Comparison of ENCODE assay signal across 8 cellular contexts in genomic region chr20:23350007-23350854, GRCh38. TPM values are rescaled to one million over a fixed set of nuclear protein-coding genes. Genes with fewer than 3 reads are reported as not detected.
DNase-seq lines count a peak whose midpoint lies in the region; ATAC-seq and TF ChIP-seq lines count a peak whose summit lies in the region.

TSS of gene NXT1 (plus strand) at chr20:23350791. CDS start at chr20:23354042, 3,251 bp downstream.

- TF ChIP-seq CTCF in ascending aorta (IDR thresholded peaks at IDR 0.05) (peak in 1 of 3 experiments; percentile 3), right atrium auricular region (IDR thresholded peaks at IDR 0.05) (peak in 1 of 2 donors; percentile 56), uterus (IDR thresholded peaks at IDR 0.05) (no peak)

- intact Hi-C loops in ascending aorta (cut with DNase I): loop anchor here (1.0 to 10.0 kb wide), 7 partner anchors 8 to 1705 kb away; partner anchors contain the start of genes ACSS1, APMAP, GZF1 and SYNDIG1
- intact Hi-C loops in uterus (cut with DNase I; ENCODE audit: low total_unique reads): no loop called here

- H3K4me1 Mint-ChIP-seq in T-helper 2 cell treated with Interferon-gamma antibody and Interleukin-4, amounts not matched to agents 5 μg/mL and 100 μg/mL, for 36 hours (ENCODE audit: low read depth): peaks cover 18% of the 10 kb centered on the region

- H3K9me3 ChIP-seq in ascending aorta: no peaks in the 10 kb centered on the region
- no peaks in the 10 kb centered on the region for H3K9me3 ChIP-seq in right atrium auricular region
- no peaks in the 10 kb centered on the region for H3K9me3 ChIP-seq in uterus

- H3K36me3 ChIP-seq in ascending aorta (peaks cover 7 to 9% of the 10 kb centered on the region in 2 donors), right atrium auricular region (peaks cover 2% of the 10 kb centered on the region), uterus (no peaks in the 10 kb centered on the region)

- peak within 1 kb of the TSS; percentile 93 to 97 for H3K4me3 ChIP-seq in ascending aorta
- H3K4me3 ChIP-seq in right atrium auricular region: peak within 1 kb of the TSS; percentile 93 to 99
- H3K4me3 ChIP-seq in uterus: peak within 1 kb of the TSS; percentile 81 to 91

- ATAC-seq in GM18502 (IDR thresholded peaks at IDR 0.05; ENCODE audit: poor library complexity, unreplicated experiment) (peak; percentile 84), HG02970 (IDR thresholded peaks at IDR 0.05; ENCODE audit: low FRiP score, unreplicated experiment) (peak; percentile 91)

- DNase-seq in NCI-H1930 (lab: John Stamatoyannopoulos, UW) (peak; percentile 98 to 99), ascending aorta (ENCODE audit: low spot score in 2 of 2) (peak; percentile 93 to 99), right atrium auricular region (ENCODE audit: low spot score) (peak; percentile 99), pulmonary artery endothelial cell (ENCODE audit: low read depth, low spot score) (peak; percentile 95), uterus (peak; percentile 98)
- DNase-seq in T-helper 2 cell treated with Interferon-gamma antibody and Interleukin-4, amounts not matched to agents 5 μg/mL and 100 μg/mL, for 36 hours (ENCODE audit: low spot score): peak; percentile 96

- H3K9me3 Mint-ChIP-seq in T-helper 2 cell treated with Interferon-gamma antibody and Interleukin-4, amounts not matched to agents 5 μg/mL and 100 μg/mL, for 36 hours: no peaks in the 10 kb centered on the region

- H3K36me3 Mint-ChIP-seq in T-helper 2 cell treated with Interferon-gamma antibody and Interleukin-4, amounts not matched to agents 5 μg/mL and 100 μg/mL, for 36 hours (ENCODE audit: low read depth): peaks cover 18% of the 10 kb centered on the region

- no peaks in the 10 kb centered on the region for H3K27me3 Mint-ChIP-seq in T-helper 2 cell treated with Interferon-gamma antibody and Interleukin-4, amounts not matched to agents 5 μg/mL and 100 μg/mL, for 36 hours (ENCODE audit: low read depth)

- H3K27me3 ChIP-seq in ascending aorta (no peaks in the 10 kb centered on the region), right atrium auricular region (no peaks in the 10 kb centered on the region), uterus (no peaks in the 10 kb centered on the region)

- peak; percentile 89 for TF ChIP-seq POLR2A in uterus (IDR thresholded peaks at IDR 0.05)

- H3K4me3 Mint-ChIP-seq in T-helper 2 cell treated with Interferon-gamma antibody and Interleukin-4, amounts not matched to agents 5 μg/mL and 100 μg/mL, for 36 hours: peak within 1 kb of the TSS; percentile 87

- peaks cover 3 to 18% of the 10 kb centered on the region in 2 donors for H3K4me1 ChIP-seq in ascending aorta
- H3K4me1 ChIP-seq in right atrium auricular region: peaks cover 0 to 29% of the 10 kb centered on the region in 2 donors
- no peaks in the 10 kb centered on the region for H3K4me1 ChIP-seq in uterus

- peak within 1 kb of the TSS; percentile 100 for H3K27ac Mint-ChIP-seq in T-helper 2 cell treated with Interferon-gamma antibody and Interleukin-4, amounts not matched to agents 5 μg/mL and 100 μg/mL, for 36 hours

- H3K27ac ChIP-seq in ascending aorta (peak within 1 kb of the TSS; percentile 99 to 100), right atrium auricular region (peak within 1 kb of the TSS; percentile 95), uterus (peak within 1 kb of the TSS; percentile 94 to 98)

RNA-seq across cellular contexts. Expression of gene NXT1, which starts in this region (rescaled TPM):
- total RNA-seq in ascending aorta: 50.0 TPM
- 10 to 100 TPM; 16.1 to 19.1 TPM for total RNA-seq in right atrium auricular region
- total RNA-seq in pulmonary artery endothelial cell: 38.0 and 43.4 TPM in 2 replicates
- total RNA-seq in uterus: 10 to 100 TPM; 28.9 to 37.0 (median 32.3) TPM

Comparison
In these comparisons a context has a peak if more than half of its experiments do, and no peak if none do; other contexts are left out.
1. Peak in every context shown above with its lines: DNase-seq, ATAC-seq, H3K4me3 ChIP-seq and H3K27ac ChIP-seq.